ENCODE assay signal across 7 cellular contexts in genomic region chr2:112053917-112054846, GRCh38. TPM values are rescaled to one million over a fixed set of nuclear protein-coding genes. Genes with fewer than 3 reads are reported as not detected.
DNase-seq lines count a peak whose midpoint lies in the region; ATAC-seq, FAIRE-seq and TF ChIP-seq lines count a peak whose summit lies in the region.

No MANE protein-coding gene starts in this region.

- FAIRE-seq in GM18507 (lab: Jason Lieb, UNC) = no peak

- H2AFZ ChIP-seq in hepatocyte = peak overlapping the region; percentile 74

- peaks cover 19% of the 10 kb centered on the region for H3K4me1 ChIP-seq in hepatocyte (ENCODE audit: insufficient read depth)

- H3K9me3 ChIP-seq in hepatocyte (ENCODE audit: low read depth) = no peaks in the 10 kb centered on the region

- peaks cover 32% of the 10 kb centered on the region for H3K79me2 ChIP-seq in hepatocyte

- H3K27me3 ChIP-seq in hepatocyte = no peaks in the 10 kb centered on the region

- H3K4me3 ChIP-seq in astrocyte of the cerebellum (ENCODE audit: low read depth, low read length) = peak overlapping the region; percentile 53
- peak overlapping the region; percentile 25 for H3K4me3 ChIP-seq in hepatocyte

- ATAC-seq in HG02970 (IDR thresholded peaks at IDR 0.05; ENCODE audit: low FRiP score, unreplicated experiment) = peak; percentile 61

- peak overlapping the region; percentile 86 for H3K27ac ChIP-seq in hepatocyte

- H3K36me3 ChIP-seq in hepatocyte (replicated peaks; ENCODE audit: insufficient read depth, low read depth) = no peaks in the 10 kb centered on the region

- TF ChIP-seq CTCF in astrocyte of the cerebellum (IDR thresholded peaks at IDR 0.05; ENCODE audit: low read depth, low read length, missing control alignments) (no peak), hepatocyte (IDR thresholded peaks at IDR 0.05; ENCODE audit: poor library complexity) (no peak)

- no peaks in the 10 kb centered on the region for H3K9me2 ChIP-seq in hepatocyte (replicated peaks; ENCODE audit: insufficient read depth)

- in situ Hi-C loops in astrocyte of the cerebellum (cut with HindIII; ENCODE audit: low sequenced_read_pairs) = no loop called here

- DNase-seq in GM18507 (ENCODE audit: extremely low spot score, insufficient read length, low read depth) (peak; percentile 65), NCI-H2029 (lab: John Stamatoyannopoulos, UW) (peak; percentile 97), T-helper 22 cell (ENCODE audit: low read depth) (peak; percentile 95), astrocyte of the cerebellum (ENCODE audit: low read depth) (peak; percentile 89), hepatocyte (ENCODE audit: low spot score) (peak; percentile 98), retina (peak; percentile 95)

- H4K20me1 ChIP-seq in hepatocyte (ENCODE audit: insufficient read depth, poor library complexity, severe bottlenecking) = peaks cover 8% of the 10 kb centered on the region

- 6% methylated on average over 10 of the region's 62 CpGs for WGBS in hepatocyte (ENCODE audit: low lambda C conversion rate, missing lambda C conversion rate)

- peak overlapping the region; percentile 86 for H3K4me2 ChIP-seq in hepatocyte

RNA-seq across cellular contexts. Expression of gene TMEM87B, which starts 0.9 kb away (rescaled TPM):
- 39.5 and 59.5 TPM in 2 replicates for total RNA-seq in hepatocyte
- 16.9 and 21.1 TPM in 2 replicates for polyA plus RNA-seq in hepatocyte

Comparison
In these comparisons a context has a peak if more than half of its experiments do, and no peak if none do; other contexts are left out.
1. Peak in every context shown above with its lines: DNase-seq, ATAC-seq, H3K4me3 ChIP-seq and H3K27ac ChIP-seq.